In the genomic region with DNA sequence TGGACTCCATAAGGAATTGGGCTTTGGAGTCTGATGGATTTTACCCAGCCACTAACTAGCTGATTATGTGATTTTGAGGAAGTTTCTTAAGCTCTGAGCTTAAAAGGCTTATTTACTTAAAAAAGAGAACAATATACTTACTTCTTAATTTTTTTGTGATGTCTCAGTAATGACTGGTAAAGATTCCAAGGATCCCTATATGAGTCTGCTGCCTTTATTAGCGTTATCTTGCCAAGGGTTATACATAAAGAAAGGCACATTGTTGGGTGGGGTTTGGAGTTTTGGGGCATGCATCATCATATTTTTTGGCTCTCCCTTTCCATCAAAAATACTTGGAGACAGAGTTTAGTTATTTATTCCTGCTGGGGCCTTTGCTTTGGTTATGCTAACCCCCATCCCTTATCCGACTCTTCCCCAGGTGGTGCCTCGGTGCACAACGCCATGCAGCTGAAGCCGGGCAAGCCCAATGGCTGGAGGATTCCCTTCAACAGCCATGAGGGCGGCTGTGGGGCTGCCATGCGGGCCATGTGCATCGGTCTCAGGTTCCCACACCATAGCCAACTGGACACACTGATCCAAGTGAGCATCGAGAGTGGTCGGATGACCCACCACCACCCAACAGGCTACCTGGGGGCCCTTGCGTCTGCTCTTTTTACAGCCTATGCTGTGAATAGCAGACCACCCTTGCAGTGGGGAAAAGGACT, we compare ENCODE assay signal across 21 cellular contexts. TPM values are rescaled to one million over a fixed set of nuclear protein-coding genes. Genes with fewer than 3 reads are reported as not detected.
"Had no signal": no experiment of that assay in that cellular context is flagged by ENCODE, and none has a peak within 500 bp of the region (broad histone marks: within the 10 kb centered on the region; RNA-seq: fewer than 3 reads in every experiment).

No MANE protein-coding gene starts in this region.

- H3K27ac Mint-ChIP-seq: activated naive CD8-positive, alpha-beta T cell treated with anti-CD3 and anti-CD28 coated beads, Interleukin-2, amount 10 ng/mL, durations not matched to agents 7 days and 5 days; activated T-cell treated with anti-CD3 and anti-CD28 coated beads, Interleukin-2, amount 50 U/mL, for 72 hours; nephron; stimulated activated naive CD8-positive, alpha-beta T cell treated with anti-CD3 and anti-CD28 coated beads, Interleukin-15, amount 100 ng/mL, for 72 hours; T-helper 2 cell treated with Interferon-gamma antibody and Interleukin-4, amounts not matched to agents 5 μg/mL and 100 μg/mL, for 36 hours had no signal

- H3K27me3 ChIP-seq: breast epithelium, dorsolateral prefrontal cortex, testis, upper lobe of right lung had no signal

- ATAC-seq: activated T-cell treated with anti-CD3 and anti-CD28 coated beads, Interleukin-2, amount 50 U/mL, for 72 hours; foreskin keratinocyte; psoas muscle; sciatic nerve; stimulated activated naive CD8-positive, alpha-beta T cell treated with anti-CD3 and anti-CD28 coated beads, Interleukin-15, amount 100 ng/mL, for 72 hours; upper lobe of right lung had no signal

- H3K4me3 ChIP-seq: breast epithelium, dorsolateral prefrontal cortex, psoas muscle, testis, upper lobe of right lung had no signal

- H3K36me3 ChIP-seq: breast epithelium had no signal

- H3K4me1 ChIP-seq: breast epithelium, foreskin keratinocyte, testis had no signal

- H3K27ac ChIP-seq: breast epithelium, dorsolateral prefrontal cortex, foreskin keratinocyte, psoas muscle, testis, upper lobe of right lung, VCaP had no signal

- DNase-seq: activated CD4-positive, alpha-beta T cell treated with anti-CD3 and anti-CD28 coated beads for 4 hours; activated CD8-positive, alpha-beta memory T cell treated with anti-CD3 and anti-CD28 coated beads, Interleukin-2, amount 50 U/mL, for 4 hours; activated CD8-positive, alpha-beta T cell treated with anti-CD3 and anti-CD28 coated beads for 36 hours; activated gamma-delta T cell treated with Interleukin-2 at 50 U/mL for 16 hours; activated naive CD8-positive, alpha-beta T cell treated with anti-CD3 and anti-CD28 coated beads, Interleukin-2, amount 10 ng/mL, durations not matched to agents 7 days and 5 days; activated T-cell treated with anti-CD3 and anti-CD28 coated beads, Interleukin-2, amount 50 U/mL, for 72 hours; aorta; dorsolateral prefrontal cortex; occipital lobe; psoas muscle; stimulated activated CD4-positive, alpha-beta T cell treated with anti-CD3 and anti-CD28 coated beads, Interleukin-12 subunit alpha, Interleukin-12 subunit beta, amount 100 ng/mL, for 4 hours; stimulated activated CD4-positive, alpha-beta T cell treated with anti-CD3 and anti-CD28 coated beads, Interleukin-2, amount 100 ng/mL, for 48 hours; stimulated activated naive CD8-positive, alpha-beta T cell treated with anti-CD3 and anti-CD28 coated beads, Interleukin-15, amount 100 ng/mL, for 72 hours; testis; upper lobe of right lung had no signal

- H3K4me1 Mint-ChIP-seq: nephron had no signal

- H3K9me3 ChIP-seq: breast epithelium, psoas muscle, testis, upper lobe of right lung had no signal

- H3K4me3 Mint-ChIP-seq: activated CD8-positive, alpha-beta T cell treated with anti-CD3 and anti-CD28 coated beads for 36 hours; activated naive CD8-positive, alpha-beta T cell treated with anti-CD3 and anti-CD28 coated beads, Interleukin-2, amount 10 ng/mL, durations not matched to agents 7 days and 5 days; activated T-cell treated with anti-CD3 and anti-CD28 coated beads, Interleukin-2, amount 50 U/mL, for 72 hours; nephron; T-helper 2 cell treated with Interferon-gamma antibody and Interleukin-4, amounts not matched to agents 5 μg/mL and 100 μg/mL, for 36 hours had no signal

RNA-seq across cellular contexts. Expression of a gene that starts 11.7 kb away (rescaled TPM):
- total RNA-seq: activated CD8-positive, alpha-beta T cell treated with anti-CD3 and anti-CD28 coated beads for 36 hours; foreskin keratinocyte; occipital lobe had no signal
- polyA plus RNA-seq: foreskin keratinocyte had no signal

RNA-seq across cellular contexts. Expression of a gene that starts 26.6 kb away (rescaled TPM):
- total RNA-seq: foreskin keratinocyte had no signal
- polyA plus RNA-seq: foreskin keratinocyte had no signal
